ENCODE assay signal across 35 cellular contexts in genomic region chrX:4579999-4580398, GRCh38.
"Had no signal": no experiment of that assay in that cellular context is flagged by ENCODE, and none has a peak within 500 bp of the region (broad histone marks: within the 10 kb centered on the region; RNA-seq: fewer than 3 reads in every experiment).

No MANE protein-coding gene starts in this region.

- H3K27ac ChIP-seq: adrenal gland, body of pancreas, brain microvascular endothelial cell, breast epithelium, VCaP had no signal

- H3K9me3 Mint-ChIP-seq: activated CD4-positive, alpha-beta memory T cell treated with anti-CD3 and anti-CD28 coated beads for 36 hours; activated CD4-positive, alpha-beta T cell treated with anti-CD3 and anti-CD28 coated beads, Interleukin-2, amount 10 ng/mL, durations not matched to agents 24 days and 14 days; activated naive CD4-positive, alpha-beta T cell treated with anti-CD3 and anti-CD28 coated beads for 36 hours; activated naive CD4-positive, alpha-beta T cell treated with anti-CD3 and anti-CD28 coated beads, Interleukin-2, amount 50 U/mL, for 72 hours; activated naive CD8-positive, alpha-beta T cell treated with anti-CD3 and anti-CD28 coated beads for 36 hours; activated T-helper 1 cell treated with anti-CD3 and anti-CD28 coated beads, Interleukin-12 subunit alpha, Interleukin-12 subunit beta, Interleukin-2, Interleukin-4 antibody, amounts not matched to agents 30 ng/mL and 10 ng/mL and 1 ng/mL, durations not matched to agents 14 hours and 24 hours and 36 hours; T-helper 2 cell treated with Interferon-gamma antibody and Interleukin-4, amounts not matched to agents 5 μg/mL and 100 μg/mL, for 36 hours had no signal

- H3K36me3 Mint-ChIP-seq: activated CD4-positive, alpha-beta memory T cell treated with anti-CD3 and anti-CD28 coated beads for 36 hours; activated naive CD4-positive, alpha-beta T cell treated with anti-CD3 and anti-CD28 coated beads, Interleukin-2, amount 50 U/mL, for 72 hours; activated naive CD8-positive, alpha-beta T cell treated with anti-CD3 and anti-CD28 coated beads for 36 hours had no signal

- H3K27me3 Mint-ChIP-seq: activated B cell treated with CpG ODN at 0.5 μM for 24 hours; activated CD4-positive, alpha-beta memory T cell treated with anti-CD3 and anti-CD28 coated beads for 36 hours; activated CD4-positive, alpha-beta T cell treated with anti-CD3 and anti-CD28 coated beads, Interleukin-2, amount 10 ng/mL, durations not matched to agents 24 days and 14 days; activated CD8-positive, alpha-beta T cell treated with anti-CD3 and anti-CD28 coated beads for 36 hours; activated naive CD8-positive, alpha-beta T cell treated with anti-CD3 and anti-CD28 coated beads for 36 hours; activated T-helper 17 cell treated with anti-CD3 and anti-CD28 coated beads, Interleukin-2, amount 50 U/mL, for 72 hours had no signal

- FAIRE-seq: TTC549 had no signal

- ATAC-seq: activated CD8-positive, alpha-beta T cell treated with anti-CD3 and anti-CD28 coated beads for 36 hours; activated naive CD4-positive, alpha-beta T cell treated with anti-CD3 and anti-CD28 coated beads, Interleukin-2, amount 50 U/mL, for 72 hours; activated T-cell treated with anti-CD3 and anti-CD28 coated beads, Interleukin-2, amount 50 U/mL, for 4 hours; activated T-cell treated with anti-CD3 and anti-CD28 coated beads, Interleukin-2, amount 50 U/mL, for 72 hours; activated T-helper 17 cell treated with anti-CD3 and anti-CD28 coated beads, Interleukin-2, amount 50 U/mL, for 72 hours; body of pancreas had no signal

- H3K4me1 ChIP-seq: adrenal gland, body of pancreas, breast epithelium had no signal

- H3K27ac Mint-ChIP-seq: activated B cell treated with CpG ODN at 0.5 μM for 24 hours; activated CD4-positive, alpha-beta memory T cell treated with anti-CD3 and anti-CD28 coated beads for 36 hours; activated CD4-positive, alpha-beta T cell treated with anti-CD3 and anti-CD28 coated beads, Interleukin-2, amount 10 ng/mL, durations not matched to agents 24 days and 14 days; activated CD8-positive, alpha-beta T cell treated with anti-CD3 and anti-CD28 coated beads for 36 hours; activated naive CD4-positive, alpha-beta T cell treated with anti-CD3 and anti-CD28 coated beads for 36 hours; activated naive CD4-positive, alpha-beta T cell treated with anti-CD3 and anti-CD28 coated beads, Interleukin-2, amount 50 U/mL, for 72 hours; activated naive CD8-positive, alpha-beta T cell treated with anti-CD3 and anti-CD28 coated beads for 36 hours; activated T-cell treated with anti-CD3 and anti-CD28 coated beads, Interleukin-2, amount 50 U/mL, for 72 hours; activated T-helper 1 cell treated with anti-CD3 and anti-CD28 coated beads, Interleukin-12 subunit alpha, Interleukin-12 subunit beta, Interleukin-2, Interleukin-4 antibody, amounts not matched to agents 30 ng/mL and 10 ng/mL and 1 ng/mL, durations not matched to agents 14 hours and 24 hours and 36 hours; activated T-helper 17 cell treated with anti-CD3 and anti-CD28 coated beads, Interleukin-2, amount 50 U/mL, for 72 hours; T-helper 1 cell treated with Interleukin-12 subunit alpha and Interleukin-12 subunit beta and Interleukin-4 antibody, amounts not matched to agents 30 μg/mL and 1 μg/mL, for 36 hours; T-helper 2 cell treated with Interferon-gamma antibody and Interleukin-4, amounts not matched to agents 5 μg/mL and 100 μg/mL, for 36 hours had no signal

- H3K4me1 Mint-ChIP-seq: activated B cell treated with CpG ODN at 0.5 μM for 24 hours; activated CD4-positive, alpha-beta T cell treated with anti-CD3 and anti-CD28 coated beads, Interleukin-2, amount 10 ng/mL, durations not matched to agents 24 days and 14 days; activated naive CD8-positive, alpha-beta T cell treated with anti-CD3 and anti-CD28 coated beads for 36 hours; activated T-helper 17 cell treated with anti-CD3 and anti-CD28 coated beads, Interleukin-2, amount 50 U/mL, for 72 hours had no signal

- H3K9me3 ChIP-seq: adrenal gland, body of pancreas, breast epithelium had no signal

- H3K4me3 Mint-ChIP-seq: activated B cell treated with CpG ODN at 0.5 μM for 24 hours; activated CD4-positive, alpha-beta memory T cell treated with anti-CD3 and anti-CD28 coated beads for 36 hours; activated CD4-positive, alpha-beta T cell treated with anti-CD3 and anti-CD28 coated beads, Interleukin-2, amount 10 ng/mL, durations not matched to agents 24 days and 14 days; activated CD8-positive, alpha-beta T cell treated with anti-CD3 and anti-CD28 coated beads for 36 hours; activated naive CD4-positive, alpha-beta T cell treated with anti-CD3 and anti-CD28 coated beads for 36 hours; activated naive CD8-positive, alpha-beta T cell treated with anti-CD3 and anti-CD28 coated beads for 36 hours; activated T-cell treated with anti-CD3 and anti-CD28 coated beads, Interleukin-2, amount 50 U/mL, for 4 hours; activated T-cell treated with anti-CD3 and anti-CD28 coated beads, Interleukin-2, amount 50 U/mL, for 72 hours; activated T-helper 1 cell treated with anti-CD3 and anti-CD28 coated beads, Interleukin-12 subunit alpha, Interleukin-12 subunit beta, Interleukin-2, Interleukin-4 antibody, amounts not matched to agents 30 ng/mL and 10 ng/mL and 1 ng/mL, durations not matched to agents 14 hours and 24 hours and 36 hours; activated T-helper 17 cell treated with anti-CD3 and anti-CD28 coated beads, Interleukin-2, amount 50 U/mL, for 72 hours; T-helper 1 cell treated with Interleukin-12 subunit alpha and Interleukin-12 subunit beta and Interleukin-4 antibody, amounts not matched to agents 30 μg/mL and 1 μg/mL, for 36 hours; T-helper 2 cell treated with Interferon-gamma antibody and Interleukin-4, amounts not matched to agents 5 μg/mL and 100 μg/mL, for 36 hours had no signal

- DNase-seq: activated B cell treated with CpG ODN at 0.5 μM for 24 hours; activated CD4-positive, alpha-beta memory T cell treated with anti-CD3 and anti-CD28 coated beads for 36 hours; activated CD4-positive, alpha-beta T cell treated with anti-CD3 and anti-CD28 coated beads for 4 hours; activated CD4-positive, alpha-beta T cell treated with anti-CD3 and anti-CD28 coated beads, Interleukin-2, amount 10 ng/mL, durations not matched to agents 24 days and 14 days; activated CD4-positive, alpha-beta T cell treated with anti-CD3 and anti-CD28 coated beads, Interleukin-2, amount 50 U/mL, for 1 hour; activated CD4-positive, alpha-beta T cell treated with anti-CD3 and anti-CD28 coated beads, Interleukin-2, amount 50 U/mL, for 4 hours; activated CD4-positive, CD25-positive, alpha-beta regulatory T cell treated with anti-CD3 and anti-CD28 coated beads, Interleukin-2, amount 50 U/mL, for 72 hours; activated CD8-positive, alpha-beta memory T cell treated with anti-CD3 and anti-CD28 coated beads, Interleukin-2, amount 50 U/mL, for 4 hours; activated CD8-positive, alpha-beta T cell treated with anti-CD3 and anti-CD28 coated beads for 36 hours; activated effector memory CD4-positive, alpha-beta T cell treated with anti-CD3 and anti-CD28 coated beads, Interleukin-2, amount 50 U/mL, for 16 hours; activated gamma-delta T cell treated with Interleukin-2 at 50 U/mL for 16 hours; activated naive CD4-positive, alpha-beta T cell; activated naive CD4-positive, alpha-beta T cell treated with anti-CD3 and anti-CD28 coated beads for 36 hours; activated naive CD4-positive, alpha-beta T cell treated with anti-CD3 and anti-CD28 coated beads, Interleukin-2, amount 50 U/mL, for 16 hours; activated naive CD8-positive, alpha-beta T cell treated with anti-CD3 and anti-CD28 coated beads for 36 hours; activated T-cell treated with anti-CD3 and anti-CD28 coated beads for 4 hours; activated T-cell treated with anti-CD3 and anti-CD28 coated beads, Interleukin-2, amount 50 U/mL, for 1 hour; activated T-cell treated with anti-CD3 and anti-CD28 coated beads, Interleukin-2, amount 50 U/mL, for 4 hours; activated T-cell treated with anti-CD3 and anti-CD28 coated beads, Interleukin-2, amount 50 U/mL, for 72 hours; adrenal gland; amniotic stem cell; aorta; body of pancreas; brain microvascular endothelial cell; central memory CD4-positive, alpha-beta T cell; T-helper 2 cell; T-helper 9 cell had no signal

- H3K27me3 ChIP-seq: adrenal gland, body of pancreas, brain microvascular endothelial cell, breast epithelium had no signal

- H3K36me3 ChIP-seq: adrenal gland, brain microvascular endothelial cell, breast epithelium had no signal

- H3K4me3 ChIP-seq: adrenal gland, body of pancreas, breast epithelium had no signal
